Comparison of ENCODE assay signal across 25 cellular contexts in genomic region chr14:65241125-65241752, GRCh38.
A peak's percentile ranks its signal among the peaks of the same experiment; 100 is the strongest.
DNase-seq lines count a peak whose midpoint lies in the region; ATAC-seq, FAIRE-seq and TF ChIP-seq lines count a peak whose summit lies in the region.
"Had no signal": no experiment of that assay in that cellular context is flagged by ENCODE, and none has a peak within 500 bp of the region (broad histone marks: within the 10 kb centered on the region; RNA-seq: fewer than 3 reads in every experiment).

No MANE protein-coding gene starts in this region.

- TF ChIP-seq POLR2A in GM12878 (IDR thresholded peaks at IDR 0.05; ENCODE audit: low read depth, low read length): no peak

- H3K36me3 ChIP-seq in GM12878 (ENCODE audit: control insufficient read depth in 2 of 2, insufficient read depth in 2 of 2, low read length in 1 of 2): no peaks in the 10 kb centered on the region
- H3K36me3 ChIP-seq: ascending aorta, BLaER1, gastrocnemius medialis, lower lobe of right lung, spleen had no signal

- TF ChIP-seq CTCF in activated CD8-positive, alpha-beta T cell treated with anti-CD3 and anti-CD28 coated beads for 36 hours (IDR thresholded peaks at IDR 0.05): no peak
- TF ChIP-seq CTCF in GM12878 (IDR thresholded peaks at IDR 0.05 in 2 of 3, conservative IDR thresholded peaks at IDR 0.05 in 1 of 3; ENCODE audit: control insufficient read depth in 2 of 3, extremely low read depth in 1 of 3, insufficient read depth in 1 of 3, low read depth in 3 of 3, low read length in 3 of 3): no peak

- no TSS peak for BruUV-seq in GM12878 (replicated peaks; lab: Mats Ljungman, UMichigan)

- H2AFZ ChIP-seq in GM12878 (ENCODE audit: control insufficient read depth, low read depth, low read length): peak overlapping the region; percentile 52

- intact Hi-C loops in activated CD8-positive, alpha-beta T cell treated with anti-CD3 and anti-CD28 coated beads for 36 hours (cut with micrococcal nuclease): no loop called here
- intact Hi-C loops in GM12878 (cut with micrococcal nuclease; ENCODE audit: unreplicated experiment): no loop called here
- intact Hi-C loops in activated T-helper 1 cell treated with anti-CD3 and anti-CD28 coated beads, Interleukin-12 subunit alpha, Interleukin-12 subunit beta, Interleukin-2, Interleukin-4 antibody, amounts not matched to agents 30 ng/mL and 10 ng/mL and 1 ng/mL, durations not matched to agents 14 hours and 24 hours and 36 hours (cut with micrococcal nuclease): no loop called here

- no peak for DNase-seq in activated CD8-positive, alpha-beta T cell treated with anti-CD3 and anti-CD28 coated beads, Interleukin-2, amount 10 ng/mL, durations not matched to agents 7 days and 5 days
- no peak for DNase-seq in activated CD8-positive, alpha-beta T cell treated with anti-CD3 and anti-CD28 coated beads for 36 hours
- DNase-seq in GM12878 (ENCODE audit: low read depth, low spot score): no peak
- DNase-seq in substantia nigra (lab: John Stamatoyannopoulos, UW): no peak
- no peak for DNase-seq in activated T-cell treated with anti-CD3 and anti-CD28 coated beads, Interleukin-2, amount 50 U/mL, for 48 hours
- no peak for DNase-seq in activated T-helper 1 cell treated with anti-CD3 and anti-CD28 coated beads, Interleukin-12 subunit alpha, Interleukin-12 subunit beta, Interleukin-2, Interleukin-4 antibody, amounts not matched to agents 30 ng/mL and 10 ng/mL and 1 ng/mL, durations not matched to agents 14 hours and 24 hours and 36 hours (ENCODE audit: low spot score)
- DNase-seq in SKM-1 (lab: John Stamatoyannopoulos, UW; ENCODE audit: unreplicated experiment): no peak
- DNase-seq: activated CD4-positive, alpha-beta T cell treated with anti-CD3 and anti-CD28 coated beads for 4 hours; activated naive CD4-positive, alpha-beta T cell treated with anti-CD3 and anti-CD28 coated beads, Interleukin-2, amount 10 ng/mL, durations not matched to agents 7 days and 5 days; effector CD4-positive, alpha-beta T cell; gastrocnemius medialis; islet precursor cell; lower lobe of right lung; NCI-H1105; NCI-H2081 treated with DMSO at 0.1 percent for 48 hours; spleen; stimulated activated CD4-positive, alpha-beta T cell treated with anti-CD3 and anti-CD28 coated beads, Interleukin-4, amount 100 ng/mL, for 24 hours had no signal

- no peak overlapping the region for H3K4me3 Mint-ChIP-seq in activated CD8-positive, alpha-beta T cell treated with anti-CD3 and anti-CD28 coated beads, Interleukin-2, amount 10 ng/mL, durations not matched to agents 7 days and 5 days
- H3K4me3 Mint-ChIP-seq in activated CD8-positive, alpha-beta T cell treated with anti-CD3 and anti-CD28 coated beads for 36 hours: no peak overlapping the region
- H3K4me3 Mint-ChIP-seq in activated T-helper 1 cell treated with anti-CD3 and anti-CD28 coated beads, Interleukin-12 subunit alpha, Interleukin-12 subunit beta, Interleukin-2, Interleukin-4 antibody, amounts not matched to agents 30 ng/mL and 10 ng/mL and 1 ng/mL, durations not matched to agents 14 hours and 24 hours and 36 hours: no peak overlapping the region
- H3K4me3 Mint-ChIP-seq: activated naive CD4-positive, alpha-beta T cell treated with anti-CD3 and anti-CD28 coated beads, Interleukin-2, amount 10 ng/mL, durations not matched to agents 7 days and 5 days had no signal

- H3K79me2 ChIP-seq in GM12878 (ENCODE audit: control insufficient read depth, insufficient read depth, low read length): no peaks in the 10 kb centered on the region

- peak overlapping the region; percentile 37 for H3K27ac Mint-ChIP-seq in activated CD8-positive, alpha-beta T cell treated with anti-CD3 and anti-CD28 coated beads, Interleukin-2, amount 10 ng/mL, durations not matched to agents 7 days and 5 days
- H3K27ac Mint-ChIP-seq in activated CD8-positive, alpha-beta T cell treated with anti-CD3 and anti-CD28 coated beads for 36 hours: no peak overlapping the region
- no peak overlapping the region for H3K27ac Mint-ChIP-seq in activated T-helper 1 cell treated with anti-CD3 and anti-CD28 coated beads, Interleukin-12 subunit alpha, Interleukin-12 subunit beta, Interleukin-2, Interleukin-4 antibody, amounts not matched to agents 30 ng/mL and 10 ng/mL and 1 ng/mL, durations not matched to agents 14 hours and 24 hours and 36 hours
- H3K27ac Mint-ChIP-seq: activated naive CD4-positive, alpha-beta T cell treated with anti-CD3 and anti-CD28 coated beads, Interleukin-2, amount 10 ng/mL, durations not matched to agents 7 days and 5 days had no signal

- H3K4me1 ChIP-seq in GM12878 (ENCODE audit: control insufficient read depth, insufficient read depth, low read length): peaks cover 10% of the 10 kb centered on the region
- H3K4me1 ChIP-seq: ascending aorta, gastrocnemius medialis had no signal

- no peaks in the 10 kb centered on the region; the same call in 1 of the 3 replicates for H3K9me3 ChIP-seq in GM12878 (replicated peaks; ENCODE audit: control insufficient read depth, insufficient read depth, low read length)
- H3K9me3 ChIP-seq: ascending aorta, gastrocnemius medialis, lower lobe of right lung, spleen had no signal

- H3K27me3 ChIP-seq in GM12878 (replicated peaks in 1 of 2; ENCODE audit: control insufficient read depth in 2 of 2, insufficient read depth in 2 of 2, low read length in 1 of 2): no peaks in the 10 kb centered on the region
- H3K27me3 ChIP-seq: ascending aorta, BLaER1, gastrocnemius medialis, spleen had no signal

- no peak for TF ChIP-seq RAD21 in GM12878 (IDR thresholded peaks at IDR 0.05; ENCODE audit: insufficient read depth, low read depth, low read length)

- RAD21 ChIA-PET in GM12878 (lab: Charles Lee; ENCODE audit: unreplicated experiment): no interaction called here

- peaks cover 6% of the 10 kb centered on the region for H3K36me3 Mint-ChIP-seq in activated CD8-positive, alpha-beta T cell treated with anti-CD3 and anti-CD28 coated beads, Interleukin-2, amount 10 ng/mL, durations not matched to agents 7 days and 5 days (ENCODE audit: low read depth)
- no peaks in the 10 kb centered on the region for H3K36me3 Mint-ChIP-seq in activated CD8-positive, alpha-beta T cell treated with anti-CD3 and anti-CD28 coated beads for 36 hours (ENCODE audit: low read depth)
- peaks cover 2% of the 10 kb centered on the region for H3K36me3 Mint-ChIP-seq in activated T-helper 1 cell treated with anti-CD3 and anti-CD28 coated beads, Interleukin-12 subunit alpha, Interleukin-12 subunit beta, Interleukin-2, Interleukin-4 antibody, amounts not matched to agents 30 ng/mL and 10 ng/mL and 1 ng/mL, durations not matched to agents 14 hours and 24 hours and 36 hours (ENCODE audit: low read depth)
- H3K36me3 Mint-ChIP-seq: activated naive CD4-positive, alpha-beta T cell treated with anti-CD3 and anti-CD28 coated beads, Interleukin-2, amount 10 ng/mL, durations not matched to agents 7 days and 5 days had no signal

- WGBS in GM12878 (ENCODE audit: insufficient coverage, insufficient replicate concordance, low lambda C conversion rate, missing lambda C conversion rate): 27% methylated on average over 8 of the region's 9 CpGs

- no peak overlapping the region; the same call in 1 of the 2 replicates for H3K4me3 ChIP-seq in GM12878
- H3K4me3 ChIP-seq: ascending aorta, BLaER1, gastrocnemius medialis, lower lobe of right lung, spleen had no signal

- peak overlapping the region; percentile 36 for H3K4me2 ChIP-seq in GM12878 (ENCODE audit: control insufficient read depth, insufficient read depth)
- H3K4me2 ChIP-seq: BLaER1 had no signal

- FAIRE-seq in GM12878 (lab: Jason Lieb, UNC): no peak
- FAIRE-seq: A204.1, G401.6, H54, HTR-8/SVneo, TTC549 had no signal

- no peaks in the 10 kb centered on the region for H3K9me3 Mint-ChIP-seq in activated CD8-positive, alpha-beta T cell treated with anti-CD3 and anti-CD28 coated beads, Interleukin-2, amount 10 ng/mL, durations not matched to agents 7 days and 5 days (ENCODE audit: insufficient read depth)
- no peaks in the 10 kb centered on the region for H3K9me3 Mint-ChIP-seq in activated CD8-positive, alpha-beta T cell treated with anti-CD3 and anti-CD28 coated beads for 36 hours
- H3K9me3 Mint-ChIP-seq in activated T-helper 1 cell treated with anti-CD3 and anti-CD28 coated beads, Interleukin-12 subunit alpha, Interleukin-12 subunit beta, Interleukin-2, Interleukin-4 antibody, amounts not matched to agents 30 ng/mL and 10 ng/mL and 1 ng/mL, durations not matched to agents 14 hours and 24 hours and 36 hours: no peaks in the 10 kb centered on the region
- H3K9me3 Mint-ChIP-seq: activated naive CD4-positive, alpha-beta T cell treated with anti-CD3 and anti-CD28 coated beads, Interleukin-2, amount 10 ng/mL, durations not matched to agents 7 days and 5 days had no signal

- H3K9ac ChIP-seq in GM12878 (ENCODE audit: control insufficient read depth, insufficient read depth, low read length): no peak overlapping the region; the same call in 1 of the 2 replicates
- H3K9ac ChIP-seq: BLaER1 had no signal

- no peaks in the 10 kb centered on the region for H4K20me1 ChIP-seq in GM12878 (ENCODE audit: control insufficient read depth, insufficient read depth)
- H4K20me1 ChIP-seq: BLaER1 had no signal

- H3K27ac ChIP-seq in GM12878 (ENCODE audit: control insufficient read depth, insufficient read depth) (peak overlapping the region; percentile 55; the same call in 1 of the 2 replicates), substantia nigra (ENCODE audit: low read depth, low read length, poor library complexity, severe bottlenecking) (peak overlapping the region; percentile 81)
- H3K27ac ChIP-seq: ascending aorta, BLaER1, gastrocnemius medialis, lower lobe of right lung, spleen had no signal

- H3K4me1 Mint-ChIP-seq in activated CD8-positive, alpha-beta T cell treated with anti-CD3 and anti-CD28 coated beads, Interleukin-2, amount 10 ng/mL, durations not matched to agents 7 days and 5 days (ENCODE audit: low read depth): peaks cover 15% of the 10 kb centered on the region
- H3K4me1 Mint-ChIP-seq in activated CD8-positive, alpha-beta T cell treated with anti-CD3 and anti-CD28 coated beads for 36 hours (ENCODE audit: low read depth): peaks cover 7% of the 10 kb centered on the region
- H3K4me1 Mint-ChIP-seq in activated T-helper 1 cell treated with anti-CD3 and anti-CD28 coated beads, Interleukin-12 subunit alpha, Interleukin-12 subunit beta, Interleukin-2, Interleukin-4 antibody, amounts not matched to agents 30 ng/mL and 10 ng/mL and 1 ng/mL, durations not matched to agents 14 hours and 24 hours and 36 hours (ENCODE audit: low read depth): peaks cover 25% of the 10 kb centered on the region

- SMC1A ChIA-PET in GM12878 (lab: Charles Lee; ENCODE audit: uncharacterized antibody, unreplicated experiment): interaction anchor here (0.5 kb wide), 1 partner anchor 398 kb away, joined by 3 read pairs; no protein-coding TSS in a partner anchor

- POLR2A ChIA-PET in activated CD8-positive, alpha-beta T cell treated with anti-CD3 and anti-CD28 coated beads, Interleukin-2, amount 10 ng/mL, durations not matched to agents 7 days and 5 days (lab: Charles Lee): no interaction called here
- POLR2A ChIA-PET in activated CD8-positive, alpha-beta T cell treated with anti-CD3 and anti-CD28 coated beads for 36 hours (lab: Charles Lee): no interaction called here
- POLR2A ChIA-PET in GM12878 (lab: Charles Lee): interaction anchor here (0.7 kb wide), 2 partner anchors 119 to 1953 kb away, joined by 3 read pairs; no protein-coding TSS in a partner anchor

- CTCF ChIA-PET in activated CD8-positive, alpha-beta T cell treated with anti-CD3 and anti-CD28 coated beads, Interleukin-2, amount 10 ng/mL, durations not matched to agents 7 days and 5 days (lab: Charles Lee): no interaction called here
- CTCF ChIA-PET in activated CD8-positive, alpha-beta T cell treated with anti-CD3 and anti-CD28 coated beads for 36 hours (lab: Charles Lee): interaction anchor here (1.4 kb wide), 1 partner anchor 16 kb away, joined by 3 read pairs; no protein-coding TSS in a partner anchor
- CTCF ChIA-PET in GM12878 (lab: Yijun Ruan, JAX): interaction anchor here (1.2 to 1.9 kb wide), 2 partner anchors 12 to 174 kb away, joined by 3 to 5 read pairs; no protein-coding TSS in a partner anchor

- no peak for TF ChIP-seq EP300 in GM12878 (IDR thresholded peaks at IDR 0.05; ENCODE audit: borderline replicate concordance in 1 of 2, control insufficient read depth in 1 of 2, low read depth in 2 of 2, low read length in 2 of 2)

- in situ Hi-C loops in GM12878 (cut with MboI): no loop called here

- no peaks in the 10 kb centered on the region for H3K27me3 Mint-ChIP-seq in activated CD8-positive, alpha-beta T cell treated with anti-CD3 and anti-CD28 coated beads, Interleukin-2, amount 10 ng/mL, durations not matched to agents 7 days and 5 days (ENCODE audit: low read depth)
- peaks cover 2% of the 10 kb centered on the region for H3K27me3 Mint-ChIP-seq in activated CD8-positive, alpha-beta T cell treated with anti-CD3 and anti-CD28 coated beads for 36 hours
- H3K27me3 Mint-ChIP-seq in activated T-helper 1 cell treated with anti-CD3 and anti-CD28 coated beads, Interleukin-12 subunit alpha, Interleukin-12 subunit beta, Interleukin-2, Interleukin-4 antibody, amounts not matched to agents 30 ng/mL and 10 ng/mL and 1 ng/mL, durations not matched to agents 14 hours and 24 hours and 36 hours (ENCODE audit: insufficient read depth): no peaks in the 10 kb centered on the region

- no peak for ATAC-seq in activated CD8-positive, alpha-beta T cell treated with anti-CD3 and anti-CD28 coated beads, Interleukin-2, amount 10 ng/mL, durations not matched to agents 7 days and 5 days
- no peak for ATAC-seq in activated CD8-positive, alpha-beta T cell treated with anti-CD3 and anti-CD28 coated beads for 36 hours
- ATAC-seq in HG02852 (IDR thresholded peaks at IDR 0.05; ENCODE audit: unreplicated experiment): peak; percentile 56
- ATAC-seq in GM12878: peak; percentile 67
- ATAC-seq: gastrocnemius medialis, lower lobe of right lung had no signal

Comparison
In these comparisons a context has a peak if more than half of its experiments do, and no peak if none do; other contexts are left out.
1. ATAC-seq: peak in HG02852 (single experiment) and GM12878 (single experiment); none in activated CD8-positive, alpha-beta T cell treated with anti-CD3 and anti-CD28 coated beads, Interleukin-2, amount 10 ng/mL, durations not matched to agents 7 days and 5 days (single experiment) and activated CD8-positive, alpha-beta T cell treated with anti-CD3 and anti-CD28 coated beads for 36 hours (single experiment).